ENCODE assay signal across 8 cellular contexts in the genomic region with DNA sequence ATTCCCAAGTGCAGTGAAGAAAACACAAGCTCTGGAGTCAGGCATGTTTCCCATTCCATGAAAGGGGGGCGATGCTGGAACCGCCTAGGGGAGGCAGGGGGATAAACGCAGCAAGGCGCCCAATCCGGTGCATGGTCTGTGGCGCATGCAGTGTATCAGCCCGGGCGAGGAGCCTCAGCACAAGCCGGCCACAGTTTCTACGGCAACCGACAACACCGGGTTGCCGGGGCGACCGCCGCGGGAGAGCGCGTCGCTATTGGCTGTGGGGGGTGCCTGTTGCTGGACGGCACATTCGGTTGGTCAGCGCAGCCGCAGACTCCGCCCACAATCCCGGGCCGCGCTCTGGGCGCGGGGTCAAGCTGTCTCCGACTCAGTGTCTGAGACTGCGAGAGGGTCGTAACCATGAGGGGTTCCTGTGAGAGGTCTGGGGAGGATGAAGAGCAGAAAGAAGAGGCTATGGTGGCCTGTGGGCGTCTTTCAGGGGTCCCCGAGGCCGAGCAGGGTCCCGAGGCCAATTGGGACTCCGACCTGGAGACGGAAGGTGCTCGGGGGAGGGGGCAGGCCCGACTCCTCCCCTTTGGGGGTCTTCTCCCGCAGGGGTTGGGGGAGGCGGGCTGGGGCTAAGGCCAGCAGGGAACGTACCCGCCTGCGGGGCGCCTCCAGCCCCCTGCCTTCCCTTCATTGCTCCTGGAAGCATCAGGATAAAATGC. TPM values are rescaled to one million over a fixed set of nuclear protein-coding genes. Genes with fewer than 3 reads are reported as not detected.
A peak's percentile ranks its signal among the peaks of the same experiment; 100 is the strongest.
DNase-seq lines count a peak whose midpoint lies in the region; ATAC-seq lines count a peak whose summit lies in the region.

A gene with protein sequence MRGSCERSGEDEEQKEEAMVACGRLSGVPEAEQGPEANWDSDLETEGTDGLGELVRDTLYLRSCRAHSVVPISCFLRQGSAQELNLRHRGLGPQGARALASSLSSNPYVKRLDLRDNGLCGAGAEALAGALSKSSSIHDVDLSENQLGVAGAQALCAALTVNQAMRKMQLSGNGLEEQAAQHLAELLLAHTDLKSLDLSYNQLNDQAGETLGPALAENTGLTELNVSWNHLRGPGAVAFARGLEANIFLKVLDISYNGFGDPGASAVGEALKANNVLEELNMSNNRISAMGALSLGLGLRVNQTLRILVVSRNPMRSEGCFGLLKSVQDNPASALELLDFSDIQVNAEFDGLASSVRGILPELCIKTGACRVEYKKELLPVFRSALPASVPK (plus strand): TSS at position 362 of the 710 bp plus-strand sequence. CDS start 41 bp downstream, at position 403.

- H3K36me3 Mint-ChIP-seq in activated CD4-positive, alpha-beta T cell treated with anti-CD3 and anti-CD28 coated beads, Interleukin-2, amount 10 ng/mL, durations not matched to agents 24 days and 14 days (ENCODE audit: low read depth): no peaks in the 10 kb centered on the region

- intact Hi-C loops in activated CD4-positive, alpha-beta T cell treated with anti-CD3 and anti-CD28 coated beads, Interleukin-2, amount 10 ng/mL, durations not matched to agents 24 days and 14 days (cut with micrococcal nuclease): no loop called here

- H3K4me1 Mint-ChIP-seq in activated CD4-positive, alpha-beta T cell treated with anti-CD3 and anti-CD28 coated beads, Interleukin-2, amount 10 ng/mL, durations not matched to agents 24 days and 14 days: peaks cover 15% of the 10 kb centered on the region

- no peaks in the 10 kb centered on the region for H3K9me3 Mint-ChIP-seq in activated CD4-positive, alpha-beta T cell treated with anti-CD3 and anti-CD28 coated beads, Interleukin-2, amount 10 ng/mL, durations not matched to agents 24 days and 14 days

- peak; percentile 84 for DNase-seq in NCI-H446 treated with DMSO at 0.1 percent for 48 hours (lab: John Stamatoyannopoulos, UW)
- peak; percentile 94 for DNase-seq in activated CD4-positive, alpha-beta T cell treated with anti-CD3 and anti-CD28 coated beads, Interleukin-2, amount 10 ng/mL, durations not matched to agents 24 days and 14 days
- peak; percentile 74 for DNase-seq in dedifferentiated amniotic fluid mesenchymal stem cell (ENCODE audit: extremely low spot score)
- peak; percentile 42 to 72 (median 52) for DNase-seq in stimulated activated CD4-positive, alpha-beta T cell treated with anti-CD3 and anti-CD28 coated beads, Interleukin-1b, Interleukin-23, amount 100 ng/mL, for 24 hours (ENCODE audit: low read depth in 4 of 4, low spot score in 1 of 4)

- H3K27ac ChIP-seq in layer of hippocampus (ENCODE audit: low read depth, low read length): peak within 1 kb of the TSS; percentile 21

- H3K27me3 ChIP-seq in layer of hippocampus (ENCODE audit: control insufficient read depth, insufficient read depth, low read length): no peaks in the 10 kb centered on the region

- H3K4me3 Mint-ChIP-seq in activated CD4-positive, alpha-beta T cell treated with anti-CD3 and anti-CD28 coated beads, Interleukin-2, amount 10 ng/mL, durations not matched to agents 24 days and 14 days: peak within 1 kb of the TSS; percentile 67

- peaks cover 28% of the 10 kb centered on the region for H3K27me3 Mint-ChIP-seq in activated CD4-positive, alpha-beta T cell treated with anti-CD3 and anti-CD28 coated beads, Interleukin-2, amount 10 ng/mL, durations not matched to agents 24 days and 14 days

- peak; percentile 87 for ATAC-seq in GM18498 (IDR thresholded peaks at IDR 0.05; ENCODE audit: unreplicated experiment)
- peak; percentile 90 for ATAC-seq in HG03175 (IDR thresholded peaks at IDR 0.05; ENCODE audit: unreplicated experiment)
- no peak for ATAC-seq in GM19328 (IDR thresholded peaks at IDR 0.05; ENCODE audit: unreplicated experiment)

- H3K27ac Mint-ChIP-seq in activated CD4-positive, alpha-beta T cell treated with anti-CD3 and anti-CD28 coated beads, Interleukin-2, amount 10 ng/mL, durations not matched to agents 24 days and 14 days: peak within 1 kb of the TSS; percentile 62

RNA-seq across cellular contexts. Expression of the gene that starts here (rescaled TPM):
- total RNA-seq in activated CD4-positive, alpha-beta T cell treated with anti-CD3 and anti-CD28 coated beads, Interleukin-2, amount 10 ng/mL, durations not matched to agents 24 days and 14 days: not detected in 2 replicates

Comparison
In these comparisons a context has a peak if more than half of its experiments do, and no peak if none do; other contexts are left out.
1. Peak in DNase-seq in activated CD4-positive, alpha-beta T cell treated with anti-CD3 and anti-CD28 coated beads, Interleukin-2, amount 10 ng/mL, durations not matched to agents 24 days and 14 days; RNA of the gene not detected or under 1 TPM.